Comparison of ENCODE assay signal across 31 cellular contexts in the genomic region with DNA sequence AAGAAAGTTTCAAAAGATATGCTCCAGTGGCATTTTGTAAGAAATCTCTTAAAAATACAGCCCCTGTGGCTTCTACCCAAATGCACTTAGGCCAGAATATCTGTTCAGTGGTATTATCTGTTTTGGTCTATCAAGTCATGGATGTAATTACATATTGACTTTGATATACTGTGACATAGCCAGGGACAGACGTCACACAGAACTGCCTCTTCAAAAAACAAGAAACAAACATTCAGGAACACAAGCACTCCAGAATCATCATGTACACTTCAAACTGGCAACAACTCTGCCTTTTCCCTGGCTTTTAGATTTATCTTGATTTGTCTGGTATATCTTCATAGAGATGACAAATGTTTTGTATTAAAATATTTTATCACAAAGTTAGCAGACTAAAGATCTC.
"Had no signal": no experiment of that assay in that cellular context is flagged by ENCODE, and none has a peak within 500 bp of the region (broad histone marks: within the 10 kb centered on the region; RNA-seq: fewer than 3 reads in every experiment).

No MANE protein-coding gene starts in this region.

- H3K4me3 ChIP-seq: ascending aorta, breast epithelium, cardiac muscle cell, colonic mucosa had no signal

- H3K27me3 ChIP-seq: ascending aorta, breast epithelium, cardiac muscle cell, colonic mucosa had no signal

- H3K4me1 Mint-ChIP-seq: activated CD4-positive, alpha-beta T cell treated with anti-CD3 and anti-CD28 coated beads for 36 hours; activated CD4-positive, alpha-beta T cell treated with anti-CD3 and anti-CD28 coated beads, Interleukin-2, amount 10 ng/mL, durations not matched to agents 24 days and 14 days; activated naive CD4-positive, alpha-beta T cell treated with anti-CD3 and anti-CD28 coated beads, Interleukin-2, amount 10 ng/mL, durations not matched to agents 7 days and 5 days; activated naive CD8-positive, alpha-beta T cell treated with anti-CD3 and anti-CD28 coated beads, Interleukin-2, amount 10 ng/mL, durations not matched to agents 7 days and 5 days; brain had no signal

- DNase-seq: activated CD4-positive, alpha-beta memory T cell treated with anti-CD3 and anti-CD28 coated beads for 36 hours; activated CD4-positive, alpha-beta T cell treated with anti-CD3 and anti-CD28 coated beads for 36 hours; activated CD4-positive, alpha-beta T cell treated with anti-CD3 and anti-CD28 coated beads, Interleukin-2, amount 10 ng/mL, durations not matched to agents 24 days and 14 days; activated CD4-positive, CD25-positive, alpha-beta regulatory T cell; activated CD4-positive, CD25-positive, alpha-beta regulatory T cell treated with anti-CD3 and anti-CD28 coated beads, Interleukin-2, amount 50 U/mL, for 72 hours; activated CD8-positive, alpha-beta memory T cell treated with anti-CD3 and anti-CD28 coated beads, Interleukin-2, amount 50 U/mL, for 48 hours; activated CD8-positive, alpha-beta T cell treated with anti-CD3 and anti-CD28 coated beads, Interleukin-2, amount 10 ng/mL, durations not matched to agents 7 days and 5 days; activated gamma-delta T cell; activated naive CD4-positive, alpha-beta T cell; activated naive CD4-positive, alpha-beta T cell treated with anti-CD3 and anti-CD28 coated beads, Interleukin-2, amount 10 ng/mL, durations not matched to agents 7 days and 5 days; activated naive CD8-positive, alpha-beta T cell treated with anti-CD3 and anti-CD28 coated beads, Interleukin-2, amount 10 ng/mL, durations not matched to agents 7 days and 5 days; activated T-cell treated with anti-CD3 and anti-CD28 coated beads for 4 hours; activated T-cell treated with anti-CD3 and anti-CD28 coated beads, Interleukin-2, amount 50 U/mL, for 24 hours; activated T-cell treated with anti-CD3 and anti-CD28 coated beads, Interleukin-2, amount 50 U/mL, for 72 hours; central memory CD4-positive, alpha-beta T cell; cerebellar nuclear complex; colonic mucosa; effector memory CD4-positive, alpha-beta T cell; endodermal cell; foreskin fibroblast; head of caudate nucleus; T-helper 1 cell; T-helper 17 cell; T1000 had no signal

- H3K36me3 ChIP-seq: ascending aorta, breast epithelium, cardiac muscle cell, colonic mucosa had no signal

- H3K27ac Mint-ChIP-seq: activated CD4-positive, alpha-beta memory T cell treated with anti-CD3 and anti-CD28 coated beads for 36 hours; activated CD4-positive, alpha-beta T cell treated with anti-CD3 and anti-CD28 coated beads for 36 hours; activated CD4-positive, alpha-beta T cell treated with anti-CD3 and anti-CD28 coated beads, Interleukin-2, amount 10 ng/mL, durations not matched to agents 24 days and 14 days; activated CD8-positive, alpha-beta T cell treated with anti-CD3 and anti-CD28 coated beads, Interleukin-2, amount 10 ng/mL, durations not matched to agents 7 days and 5 days; activated naive CD4-positive, alpha-beta T cell treated with anti-CD3 and anti-CD28 coated beads, Interleukin-2, amount 10 ng/mL, durations not matched to agents 7 days and 5 days; activated naive CD4-positive, alpha-beta T cell treated with anti-CD3 and anti-CD28 coated beads, Interleukin-2, amount 50 U/mL, for 72 hours; activated naive CD8-positive, alpha-beta T cell treated with anti-CD3 and anti-CD28 coated beads, Interleukin-2, amount 10 ng/mL, durations not matched to agents 7 days and 5 days; activated T-cell treated with anti-CD3 and anti-CD28 coated beads, Interleukin-2, amount 50 U/mL, for 24 hours; activated T-cell treated with anti-CD3 and anti-CD28 coated beads, Interleukin-2, amount 50 U/mL, for 72 hours; endodermal cell; T-helper 17 cell; T-helper 2 cell treated with Interferon-gamma antibody and Interleukin-4, amounts not matched to agents 5 μg/mL and 100 μg/mL, for 36 hours had no signal

- H3K27me3 Mint-ChIP-seq: activated naive CD4-positive, alpha-beta T cell treated with anti-CD3 and anti-CD28 coated beads, Interleukin-2, amount 10 ng/mL, durations not matched to agents 7 days and 5 days had no signal

- H3K4me1 ChIP-seq: breast epithelium, colonic mucosa had no signal

- H3K9me3 ChIP-seq: ascending aorta, breast epithelium, colonic mucosa had no signal

- ATAC-seq: activated CD4-positive, alpha-beta T cell treated with anti-CD3 and anti-CD28 coated beads for 36 hours; activated CD8-positive, alpha-beta T cell treated with anti-CD3 and anti-CD28 coated beads, Interleukin-2, amount 10 ng/mL, durations not matched to agents 7 days and 5 days; activated naive CD4-positive, alpha-beta T cell treated with anti-CD3 and anti-CD28 coated beads, Interleukin-2, amount 50 U/mL, for 72 hours; activated T-cell treated with anti-CD3 and anti-CD28 coated beads, Interleukin-2, amount 50 U/mL, for 72 hours; esophagus mucosa; T-helper 17 cell had no signal

- H3K4me3 Mint-ChIP-seq: activated CD4-positive, alpha-beta memory T cell treated with anti-CD3 and anti-CD28 coated beads for 36 hours; activated CD4-positive, alpha-beta T cell treated with anti-CD3 and anti-CD28 coated beads for 36 hours; activated CD4-positive, alpha-beta T cell treated with anti-CD3 and anti-CD28 coated beads, Interleukin-2, amount 10 ng/mL, durations not matched to agents 24 days and 14 days; activated CD8-positive, alpha-beta T cell treated with anti-CD3 and anti-CD28 coated beads, Interleukin-2, amount 10 ng/mL, durations not matched to agents 7 days and 5 days; activated naive CD4-positive, alpha-beta T cell treated with anti-CD3 and anti-CD28 coated beads, Interleukin-2, amount 10 ng/mL, durations not matched to agents 7 days and 5 days; activated naive CD8-positive, alpha-beta T cell treated with anti-CD3 and anti-CD28 coated beads, Interleukin-2, amount 10 ng/mL, durations not matched to agents 7 days and 5 days; activated T-cell treated with anti-CD3 and anti-CD28 coated beads, Interleukin-2, amount 50 U/mL, for 24 hours; activated T-cell treated with anti-CD3 and anti-CD28 coated beads, Interleukin-2, amount 50 U/mL, for 72 hours; brain; endodermal cell; T-helper 17 cell; T-helper 2 cell treated with Interferon-gamma antibody and Interleukin-4, amounts not matched to agents 5 μg/mL and 100 μg/mL, for 36 hours had no signal

- H3K36me3 Mint-ChIP-seq: activated CD4-positive, alpha-beta memory T cell treated with anti-CD3 and anti-CD28 coated beads for 36 hours; activated naive CD4-positive, alpha-beta T cell treated with anti-CD3 and anti-CD28 coated beads, Interleukin-2, amount 10 ng/mL, durations not matched to agents 7 days and 5 days; activated naive CD4-positive, alpha-beta T cell treated with anti-CD3 and anti-CD28 coated beads, Interleukin-2, amount 50 U/mL, for 72 hours; activated naive CD8-positive, alpha-beta T cell treated with anti-CD3 and anti-CD28 coated beads, Interleukin-2, amount 10 ng/mL, durations not matched to agents 7 days and 5 days; brain had no signal

- H3K9me3 Mint-ChIP-seq: activated CD4-positive, alpha-beta memory T cell treated with anti-CD3 and anti-CD28 coated beads for 36 hours; activated CD4-positive, alpha-beta T cell treated with anti-CD3 and anti-CD28 coated beads, Interleukin-2, amount 10 ng/mL, durations not matched to agents 24 days and 14 days; activated naive CD4-positive, alpha-beta T cell treated with anti-CD3 and anti-CD28 coated beads, Interleukin-2, amount 10 ng/mL, durations not matched to agents 7 days and 5 days; activated naive CD8-positive, alpha-beta T cell treated with anti-CD3 and anti-CD28 coated beads, Interleukin-2, amount 10 ng/mL, durations not matched to agents 7 days and 5 days; activated T-cell treated with anti-CD3 and anti-CD28 coated beads, Interleukin-2, amount 50 U/mL, for 24 hours; activated T-cell treated with anti-CD3 and anti-CD28 coated beads, Interleukin-2, amount 50 U/mL, for 72 hours; endodermal cell; T-helper 2 cell treated with Interferon-gamma antibody and Interleukin-4, amounts not matched to agents 5 μg/mL and 100 μg/mL, for 36 hours had no signal

- H3K27ac ChIP-seq: ascending aorta, cardiac muscle cell, colonic mucosa had no signal
